25 cellular contexts compared by ENCODE assay signal in the genomic region with DNA sequence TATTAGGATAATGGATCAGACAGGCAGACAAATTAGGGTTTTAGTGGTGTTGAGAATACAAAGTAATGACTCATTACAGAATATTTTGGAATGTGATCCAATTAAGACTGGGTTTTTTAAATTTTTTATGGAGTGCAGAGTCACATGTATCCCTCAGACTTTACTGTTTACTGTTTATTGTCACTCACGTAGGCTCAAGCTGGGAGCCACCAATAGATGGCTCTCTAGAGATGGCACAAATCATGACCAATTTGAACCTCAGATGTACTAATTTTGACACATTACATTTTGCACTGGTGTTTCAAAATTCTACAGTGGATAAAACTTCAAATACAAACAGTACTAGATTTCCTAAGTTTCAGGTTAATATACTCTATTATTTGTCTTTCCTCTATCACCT. TPM values are rescaled to one million over a fixed set of nuclear protein-coding genes. Genes with fewer than 3 reads are reported as not detected.
DNase-seq lines count a peak whose midpoint lies in the region; ATAC-seq, FAIRE-seq and TF ChIP-seq lines count a peak whose summit lies in the region.
"Had no signal": no experiment of that assay in that cellular context is flagged by ENCODE, and none has a peak within 500 bp of the region (broad histone marks: within the 10 kb centered on the region; RNA-seq: fewer than 3 reads in every experiment).

No MANE protein-coding gene starts in this region.

- H3K4me1 Mint-ChIP-seq in GM23338 (peaks cover 12% of the 10 kb centered on the region; the same call in 2 of the 3 replicates), MCF 10A (ENCODE audit: insufficient read depth, unreplicated experiment) (no peaks in the 10 kb centered on the region)
- H3K4me1 Mint-ChIP-seq: IgD-negative memory B cell had no signal

- CTCF ChIA-PET in MCF 10A (lab: Yijun Ruan, JAX): interaction anchor here (0.8 kb wide), 1 partner anchor 296 kb away, joined by 3 read pairs; no protein-coding TSS in a partner anchor

- H3K9me3 ChIP-seq in OCI-LY3 (ENCODE audit: insufficient read depth, low read length) (no peaks in the 10 kb centered on the region), small intestine (ENCODE audit: control insufficient read depth, low read depth) (no peaks in the 10 kb centered on the region)

- no peaks in the 10 kb centered on the region; the same call in 1 of the 2 replicates for H3K4me1 ChIP-seq in GM23338 (ENCODE audit: insufficient read depth)
- H3K4me1 ChIP-seq in OCI-LY3 (ENCODE audit: low read length): no peaks in the 10 kb centered on the region
- no peaks in the 10 kb centered on the region for H3K4me1 ChIP-seq in small intestine (ENCODE audit: control insufficient read depth in 2 of 2, insufficient read depth in 1 of 2, low read depth in 1 of 2, low read length in 1 of 2)

- H3K36me3 Mint-ChIP-seq in GM23338 (ENCODE audit: low read depth): no peaks in the 10 kb centered on the region
- H3K36me3 Mint-ChIP-seq in MCF 10A (ENCODE audit: insufficient read depth, unreplicated experiment): no peaks in the 10 kb centered on the region
- H3K36me3 Mint-ChIP-seq: CD4-positive, CD25-positive, alpha-beta regulatory T cell; IgD-negative memory B cell had no signal

- H3K4me3 Mint-ChIP-seq in GM23338 (no peak overlapping the region), MCF 10A (ENCODE audit: unreplicated experiment) (no peak overlapping the region)
- H3K4me3 Mint-ChIP-seq: CD4-positive, CD25-positive, alpha-beta regulatory T cell; H9; IgD-negative memory B cell had no signal

- no peak overlapping the region for H3K27ac ChIP-seq in GM23338 (ENCODE audit: low read depth)
- H3K27ac ChIP-seq in OCI-LY3 (ENCODE audit: low read length): no peak overlapping the region
- H3K27ac ChIP-seq in small intestine (ENCODE audit: low read depth in 1 of 2, low read length in 1 of 2): no peak overlapping the region
- H3K27ac ChIP-seq: SK-N-MC had no signal

- no TSS peak for BruUV-seq in MCF 10A (replicated peaks; lab: Mats Ljungman, UMichigan)

- FAIRE-seq in D721Med (lab: Jason Lieb, UNC) (no peak), small intestine (lab: Jason Lieb, UNC) (no peak)
- FAIRE-seq: HTR-8/SVneo, RCC 7860 had no signal

- H3K4me3 ChIP-seq in GM23338: no peak overlapping the region
- no peak overlapping the region for H3K4me3 ChIP-seq in OCI-LY3 (ENCODE audit: low read length)
- H3K4me3 ChIP-seq in small intestine (ENCODE audit: low read depth in 1 of 2, low read length in 2 of 2): no peak overlapping the region
- H3K4me3 ChIP-seq: SK-N-MC had no signal

- intact Hi-C loops in MCF 10A (cut with micrococcal nuclease): loop anchor here (5.0 kb wide), 1 partner anchor 141 kb away; no protein-coding TSS in a partner anchor

- no peaks in the 10 kb centered on the region for H3K27me3 Mint-ChIP-seq in GM23338 (ENCODE audit: insufficient read depth, low read depth, poor library complexity)
- H3K27me3 Mint-ChIP-seq in MCF 10A (ENCODE audit: insufficient read depth, unreplicated experiment): peaks cover 57% of the 10 kb centered on the region
- H3K27me3 Mint-ChIP-seq: CD4-positive, CD25-positive, alpha-beta regulatory T cell had no signal

- H3F3A ChIP-seq in GM23338 (replicated peaks; ENCODE audit: low read depth): no peaks in the 10 kb centered on the region

- H3K27me3 ChIP-seq in GM23338 (ENCODE audit: insufficient read depth) (no peaks in the 10 kb centered on the region), OCI-LY3 (ENCODE audit: low read depth, low read length) (peaks cover 5% of the 10 kb centered on the region; the same call in 1 of the 2 replicates), small intestine (ENCODE audit: control insufficient read depth in 2 of 2, insufficient read depth in 2 of 2, low read length in 2 of 2) (no peaks in the 10 kb centered on the region)

- no peak overlapping the region for H3K4me2 ChIP-seq in GM23338
- H3K4me2 ChIP-seq in OCI-LY3 (ENCODE audit: low read length): no peak overlapping the region

- H3K79me2 ChIP-seq in GM23338 (replicated peaks; ENCODE audit: insufficient read depth): no peaks in the 10 kb centered on the region
- no peaks in the 10 kb centered on the region for H3K79me2 ChIP-seq in OCI-LY3 (ENCODE audit: low read length)

- H3K9me3 Mint-ChIP-seq in GM23338: no peaks in the 10 kb centered on the region
- no peaks in the 10 kb centered on the region for H3K9me3 Mint-ChIP-seq in MCF 10A (ENCODE audit: unreplicated experiment)
- H3K9me3 Mint-ChIP-seq: H9, IgD-negative memory B cell had no signal

- H3K9ac ChIP-seq in OCI-LY3 (ENCODE audit: low read length): no peak overlapping the region

- H3K9me2 ChIP-seq in GM23338 (ENCODE audit: insufficient read depth): no peaks in the 10 kb centered on the region

- H3K27ac Mint-ChIP-seq in GM23338 (no peak overlapping the region), MCF 10A (ENCODE audit: low read depth, unreplicated experiment) (no peak overlapping the region)
- H3K27ac Mint-ChIP-seq: CD4-positive, CD25-positive, alpha-beta regulatory T cell; H9; IgD-negative memory B cell had no signal

- H2AFZ ChIP-seq in GM23338 (no peak overlapping the region), OCI-LY3 (ENCODE audit: low read depth, low read length) (no peak overlapping the region)

- H3K36me3 ChIP-seq in GM23338 (ENCODE audit: insufficient read depth) (no peaks in the 10 kb centered on the region), OCI-LY3 (replicated peaks; ENCODE audit: low read depth, low read length) (no peaks in the 10 kb centered on the region), small intestine (ENCODE audit: control insufficient read depth in 2 of 2, insufficient read depth in 2 of 2, low read length in 2 of 2) (no peaks in the 10 kb centered on the region)

- POLR2A ChIA-PET in MCF 10A (lab: Yijun Ruan, JAX): no interaction called here

- TF ChIP-seq CTCF in D721Med (IDR thresholded peaks at IDR 0.05; ENCODE audit: insufficient read depth, missing control alignments) (peak; percentile 15), GM23338 (conservative IDR thresholded peaks at IDR 0.05; ENCODE audit: low read depth in 2 of 2) (peak; percentile 10 to 46; a peak in 2 of 4 replicates), OCI-LY3 (IDR thresholded peaks at IDR 0.05; ENCODE audit: low read depth, low read length) (peak; percentile 53), MCF 10A (IDR thresholded peaks at IDR 0.05; ENCODE audit: unreplicated experiment) (no peak)

- WGBS in small intestine, 3 donors: 0 to 15% (median 0%) methylated on average over 1 of the region's 1 CpG

- no peaks in the 10 kb centered on the region for H4K20me1 ChIP-seq in GM23338 (replicated peaks; ENCODE audit: insufficient read depth)
- no peaks in the 10 kb centered on the region for H4K20me1 ChIP-seq in OCI-LY3 (ENCODE audit: insufficient read depth, low read length)

- DNase-seq in D721Med (ENCODE audit: insufficient read length, low spot score): no peak
- DNase-seq in GM23338 (ENCODE audit: low spot score): no peak
- DNase-seq in left lobe of liver (ENCODE audit: low spot score): no peak
- DNase-seq in small intestine: no peak
- DNase-seq in MCF 10A (ENCODE audit: unreplicated experiment): no peak
- DNase-seq in NCI-H2171 treated with DMSO at 0.1 percent for 48 hours (lab: John Stamatoyannopoulos, UW): no peak
- DNase-seq: AML-193; CD4-positive, CD25-positive, alpha-beta regulatory T cell; COR-L47; DMS153; EL; H9; Kasumi-1; MV-4-11; NCI-H1694 treated with DMSO at 0.1 percent for 48 hours; NCI-H2107; NCI-H226; NCI-H524 treated with DMSO at 0.1 percent for 48 hours; SHP77 had no signal

- ATAC-seq in GM23338 (no peak), left lobe of liver (peak; percentile 63), HG02885 (IDR thresholded peaks at IDR 0.05; ENCODE audit: poor library complexity, unreplicated experiment) (no peak)

TF ChIP-seq in GM23338, 12 proteins besides CTCF, POLR2A, EP300 and RAD21 (continues in another document):
- no peak for TF ChIP-seq ZNF331 (CRISPR knock-in tag; IDR thresholded peaks at IDR 0.05; ENCODE audit: low read depth)
- TF ChIP-seq POLR2AphosphoS5 (IDR thresholded peaks at IDR 0.05; ENCODE audit: low read depth): no peak
- TF ChIP-seq EZH2 (IDR thresholded peaks at IDR 0.05; ENCODE audit: low read depth, unreplicated experiment): no peak
- TF ChIP-seq NANOG (IDR thresholded peaks at IDR 0.05; ENCODE audit: borderline replicate concordance): no peak
- TF ChIP-seq, protein P1, sequence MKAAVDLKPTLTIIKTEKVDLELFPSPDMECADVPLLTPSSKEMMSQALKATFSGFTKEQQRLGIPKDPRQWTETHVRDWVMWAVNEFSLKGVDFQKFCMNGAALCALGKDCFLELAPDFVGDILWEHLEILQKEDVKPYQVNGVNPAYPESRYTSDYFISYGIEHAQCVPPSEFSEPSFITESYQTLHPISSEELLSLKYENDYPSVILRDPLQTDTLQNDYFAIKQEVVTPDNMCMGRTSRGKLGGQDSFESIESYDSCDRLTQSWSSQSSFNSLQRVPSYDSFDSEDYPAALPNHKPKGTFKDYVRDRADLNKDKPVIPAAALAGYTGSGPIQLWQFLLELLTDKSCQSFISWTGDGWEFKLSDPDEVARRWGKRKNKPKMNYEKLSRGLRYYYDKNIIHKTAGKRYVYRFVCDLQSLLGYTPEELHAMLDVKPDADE (IDR thresholded peaks at IDR 0.05): no peak
- TF ChIP-seq ZNF114 (CRISPR knock-in tag; IDR thresholded peaks at IDR 0.05): no peak

RNA-seq across cellular contexts. Expression of a gene that starts 53.6 kb away (rescaled TPM):
- total RNA-seq in GM23338 (2014; rRNA removed; shearing (Covaris generic)): not detected in 2 replicates
- polyA plus RNA-seq in GM23338 (2016; fragmentation: Nextera tagmentation; extraction: Ambion mirVana): 0.12 TPM in 1 of 2 replicates, not detected in the other
- total RNA-seq in left lobe of liver: 2.6 TPM
- polyA plus RNA-seq in small intestine: under 1 TPM in 2 of 3 donors, not detected in 1; under 0.01 to 0.09 TPM
- not detected in 2 replicates for total RNA-seq in MCF 10A (2022)
- total RNA-seq: CD4-positive, CD25-positive, alpha-beta regulatory T cell; H9 had no signal
- polyA plus RNA-seq: CD4-positive, CD25-positive, alpha-beta regulatory T cell; IgD-negative memory B cell had no signal
